In genomic region chr1:9416506-9416905, GRCh38 we compare ENCODE assay signal across 22 cellular contexts.
DNase-seq lines count a peak whose midpoint lies in the region; ATAC-seq and TF ChIP-seq lines count a peak whose summit lies in the region.
"Had no signal": no experiment of that assay in that cellular context is flagged by ENCODE, and none has a peak within 500 bp of the region (broad histone marks: within the 10 kb centered on the region; RNA-seq: fewer than 3 reads in every experiment).

No MANE protein-coding gene starts in this region.

- H3K36me3 Mint-ChIP-seq in T-helper 1 cell treated with Interleukin-12 subunit alpha and Interleukin-12 subunit beta and Interleukin-4 antibody, amounts not matched to agents 30 μg/mL and 1 μg/mL, for 36 hours (ENCODE audit: low read depth): no peaks in the 10 kb centered on the region
- H3K36me3 Mint-ChIP-seq in T-cell: no peaks in the 10 kb centered on the region
- H3K36me3 Mint-ChIP-seq in naive thymus-derived CD8-positive, alpha-beta T cell: peaks cover 0 to 2% (median 0%) of the 10 kb centered on the region in 3 donors
- H3K36me3 Mint-ChIP-seq in endodermal cell (ENCODE audit: low read depth): no peaks in the 10 kb centered on the region

- H3K4me1 ChIP-seq in DND-41 (ENCODE audit: insufficient read depth, low read length): peaks cover 99% of the 10 kb centered on the region
- H3K4me1 ChIP-seq in endodermal cell (ENCODE audit: control insufficient read depth, insufficient read depth, low read length): peaks cover 5% of the 10 kb centered on the region
- H3K4me1 ChIP-seq in mammary epithelial cell (ENCODE audit: insufficient read depth, low read length): peaks cover 17% of the 10 kb centered on the region

- CTCF ChIA-PET in T-cell (lab: Charles Lee): no interaction called here
- CTCF ChIA-PET in mammary epithelial cell (lab: Charles Lee; ENCODE audit: low non-redundant PET): no interaction called here

- H3K9ac ChIP-seq in DND-41 (ENCODE audit: low read depth, low read length) (peak overlapping the region; percentile 48), endodermal cell (ENCODE audit: extremely low read depth, low read length, poor library complexity, severe bottlenecking) (no peak overlapping the region), mammary epithelial cell (ENCODE audit: insufficient read depth, low read length) (no peak overlapping the region)

- peaks cover 59% of the 10 kb centered on the region for H3K4me1 Mint-ChIP-seq in T-helper 1 cell treated with Interleukin-12 subunit alpha and Interleukin-12 subunit beta and Interleukin-4 antibody, amounts not matched to agents 30 μg/mL and 1 μg/mL, for 36 hours (ENCODE audit: low read depth)
- peaks cover 57 to 71% (median 61%) of the 10 kb centered on the region in 3 donors for H3K4me1 Mint-ChIP-seq in T-cell
- peaks cover 12 to 67% (median 51%) of the 10 kb centered on the region in 4 donors for H3K4me1 Mint-ChIP-seq in naive thymus-derived CD8-positive, alpha-beta T cell
- peaks cover 9% of the 10 kb centered on the region for H3K4me1 Mint-ChIP-seq in endodermal cell

- dilution Hi-C loops in mammary epithelial cell (cut with HindIII; ENCODE audit: low sequenced_read_pairs): no loop called here

- in situ Hi-C loops in mammary epithelial cell (cut with MboI; ENCODE audit: low sequenced_read_pairs in 2 of 2): no loop called here

- peak overlapping the region; percentile 59 for H3K4me2 ChIP-seq in DND-41 (ENCODE audit: insufficient read depth, low read length)
- H3K4me2 ChIP-seq in mammary epithelial cell (ENCODE audit: insufficient read depth, low read depth, low read length): no peak overlapping the region
- H3K4me2 ChIP-seq: smooth muscle cell had no signal

- POLR2A ChIA-PET in T-cell (lab: Charles Lee): no interaction called here
- POLR2A ChIA-PET in naive thymus-derived CD8-positive, alpha-beta T cell (lab: Charles Lee): interaction anchor here (0.6 to 2.4 kb wide), 2 partner anchors 10 to 17 kb away, joined by 3 to 12 read pairs; no protein-coding TSS in a partner anchor

- no peaks in the 10 kb centered on the region for H3K27me3 ChIP-seq in DND-41 (ENCODE audit: insufficient read depth, low read length, poor library complexity)
- H3K27me3 ChIP-seq in endodermal cell (ENCODE audit: control insufficient read depth, insufficient read depth, low read length, poor library complexity, severe bottlenecking): no peaks in the 10 kb centered on the region
- H3K27me3 ChIP-seq in mammary epithelial cell (ENCODE audit: insufficient read depth, low read length): no peaks in the 10 kb centered on the region
- H3K27me3 ChIP-seq: body of pancreas, left lung, transverse colon had no signal

- peak overlapping the region; percentile 41 for H3K4me3 Mint-ChIP-seq in T-helper 1 cell treated with Interleukin-12 subunit alpha and Interleukin-12 subunit beta and Interleukin-4 antibody, amounts not matched to agents 30 μg/mL and 1 μg/mL, for 36 hours
- H3K4me3 Mint-ChIP-seq in T-cell: peak overlapping the region; percentile 52 to 70 (median 62)
- peak overlapping the region in 7 of 10 donors; percentile 6 to 66 (median 40) for H3K4me3 Mint-ChIP-seq in naive thymus-derived CD8-positive, alpha-beta T cell
- no peak overlapping the region for H3K4me3 Mint-ChIP-seq in endodermal cell
- H3K4me3 Mint-ChIP-seq: activated CD4-positive, alpha-beta T cell treated with anti-CD3 and anti-CD28 coated beads, Interleukin-2, amount 10 ng/mL, durations not matched to agents 7 days and 5 days; stimulated activated naive CD8-positive, alpha-beta T cell treated with anti-CD3 and anti-CD28 coated beads, Interleukin-15, amount 100 ng/mL, for 72 hours had no signal

- no TSS peak for BruUV-seq in mammary epithelial cell (replicated peaks; lab: Mats Ljungman, UMichigan)

- intact Hi-C loops in mammary epithelial cell (cut with micrococcal nuclease): no loop called here

- H3K9me3 Mint-ChIP-seq in T-helper 1 cell treated with Interleukin-12 subunit alpha and Interleukin-12 subunit beta and Interleukin-4 antibody, amounts not matched to agents 30 μg/mL and 1 μg/mL, for 36 hours: no peaks in the 10 kb centered on the region
- H3K9me3 Mint-ChIP-seq in T-cell (no peaks in the 10 kb centered on the region), endodermal cell (no peaks in the 10 kb centered on the region)
- H3K9me3 Mint-ChIP-seq in naive thymus-derived CD8-positive, alpha-beta T cell: no peaks in the 10 kb centered on the region
- H3K9me3 Mint-ChIP-seq: activated CD4-positive, alpha-beta T cell treated with anti-CD3 and anti-CD28 coated beads, Interleukin-2, amount 10 ng/mL, durations not matched to agents 7 days and 5 days; stimulated activated naive CD8-positive, alpha-beta T cell treated with anti-CD3 and anti-CD28 coated beads, Interleukin-15, amount 100 ng/mL, for 72 hours had no signal

- peaks cover 32% of the 10 kb centered on the region for H3K79me2 ChIP-seq in DND-41 (ENCODE audit: insufficient read depth, low read length)
- no peaks in the 10 kb centered on the region for H3K79me2 ChIP-seq in mammary epithelial cell (ENCODE audit: insufficient read depth, low read length)

- WGBS in endodermal cell (ENCODE audit: insufficient coverage in 1 of 2, insufficient read length in 1 of 2), 2 experiments: 87 to 96% methylated on average over 6 to 9 of the region's 9 CpGs
- 100% methylated on average over 7 of the region's 9 CpGs for WGBS in mammary epithelial cell (ENCODE audit: low coverage, missing lambda C conversion rate)

- ATAC-seq in DND-41 (ENCODE audit: insufficient read depth, low read depth) (no peak), T-cell (replicated peaks in 1 of 4) (no peak)
- ATAC-seq in naive thymus-derived CD8-positive, alpha-beta T cell: no peak
- ATAC-seq: body of pancreas; left lung; mucosa of descending colon; stimulated activated naive CD8-positive, alpha-beta T cell treated with anti-CD3 and anti-CD28 coated beads, Interleukin-15, amount 100 ng/mL, for 72 hours had no signal

- H3K27ac ChIP-seq in DND-41 (ENCODE audit: low read length): peak overlapping the region; percentile 89
- no peak overlapping the region for H3K27ac ChIP-seq in endodermal cell (ENCODE audit: low read depth, low read length)
- no peak overlapping the region for H3K27ac ChIP-seq in mammary epithelial cell (ENCODE audit: insufficient read depth, low read depth, low read length)
- H3K27ac ChIP-seq: 22Rv1, body of pancreas, left lung, transverse colon had no signal

- TF ChIP-seq CTCF in DND-41 (IDR thresholded peaks at IDR 0.05; ENCODE audit: borderline replicate concordance, extremely low read depth, low read length, poor library complexity, severe bottlenecking) (no peak), endodermal cell (conservative IDR thresholded peaks at IDR 0.05) (no peak), mammary epithelial cell (conservative IDR thresholded peaks at IDR 0.05 in 1 of 2, IDR thresholded peaks at IDR 0.05 in 1 of 2; ENCODE audit: extremely low read depth in 1 of 2, insufficient read depth in 1 of 2, low read depth in 1 of 2, low read length in 2 of 2) (no peak)

- H2AFZ ChIP-seq in DND-41 (ENCODE audit: low read depth, low read length) (no peak overlapping the region), mammary epithelial cell (ENCODE audit: low read depth, low read length) (no peak overlapping the region)

- H3K36me3 ChIP-seq in DND-41 (ENCODE audit: insufficient read depth, low read length): no peaks in the 10 kb centered on the region
- H3K36me3 ChIP-seq in endodermal cell (ENCODE audit: control insufficient read depth, insufficient read depth, low read length): no peaks in the 10 kb centered on the region
- no peaks in the 10 kb centered on the region for H3K36me3 ChIP-seq in mammary epithelial cell (ENCODE audit: insufficient read depth, low read length)
- H3K36me3 ChIP-seq: left lung, MG63, transverse colon had no signal

- H3K9me3 ChIP-seq in DND-41 (ENCODE audit: insufficient read depth, low read length, severe bottlenecking): no peaks in the 10 kb centered on the region
- no peaks in the 10 kb centered on the region for H3K9me3 ChIP-seq in endodermal cell (ENCODE audit: control insufficient read depth, low read length)
- no peaks in the 10 kb centered on the region for H3K9me3 ChIP-seq in mammary epithelial cell (replicated peaks; ENCODE audit: insufficient read depth, low read length)
- H3K9me3 ChIP-seq: body of pancreas, left lung, MG63, mucosa of descending colon, transverse colon had no signal

- H3K27me3 Mint-ChIP-seq in T-helper 1 cell treated with Interleukin-12 subunit alpha and Interleukin-12 subunit beta and Interleukin-4 antibody, amounts not matched to agents 30 μg/mL and 1 μg/mL, for 36 hours (ENCODE audit: low read depth): peaks cover 16% of the 10 kb centered on the region
- H3K27me3 Mint-ChIP-seq in T-cell (peaks cover 0 to 6% of the 10 kb centered on the region in 2 donors), endodermal cell (ENCODE audit: insufficient read depth) (peaks cover 2% of the 10 kb centered on the region)
- peaks cover 0 to 10% (median 2%) of the 10 kb centered on the region in 5 donors for H3K27me3 Mint-ChIP-seq in naive thymus-derived CD8-positive, alpha-beta T cell

- DNase-seq in T-helper 1 cell (no peak), DND-41 (peak; percentile 65), T-cell (no peak), endodermal cell (no peak), AML-193 (lab: John Stamatoyannopoulos, UW) (no peak), mammary epithelial cell (no peak)
- DNase-seq in naive thymus-derived CD8-positive, alpha-beta T cell: no peak
- DNase-seq: activated CD4-positive, alpha-beta T cell treated with anti-CD3 and anti-CD28 coated beads, Interleukin-2, amount 10 ng/mL, durations not matched to agents 7 days and 5 days; body of pancreas; GOT3; left lung; MG63; mucosa of descending colon; NCI-H1436 treated with DMSO at 0.1 percent for 48 hours; NCI-H2171; NCI-H526; stimulated activated CD4-positive, alpha-beta T cell treated with anti-CD3 and anti-CD28 coated beads, Interleukin-2, amount 100 ng/mL, for 48 hours; stimulated activated naive CD8-positive, alpha-beta T cell treated with anti-CD3 and anti-CD28 coated beads, Interleukin-15, amount 100 ng/mL, for 72 hours; transverse colon had no signal

- H3K4me3 ChIP-seq in DND-41 (ENCODE audit: low read depth in 1 of 2, low read length in 2 of 2) (peak overlapping the region in 1 of 2 experiments; percentile 52; a peak in 2 of 4 replicates), endodermal cell (ENCODE audit: low read length) (no peak overlapping the region), mammary epithelial cell (replicated peaks in 1 of 3; ENCODE audit: insufficient read depth in 1 of 3, low read depth in 2 of 3, low read length in 3 of 3) (no peak overlapping the region)
- H3K4me3 ChIP-seq: body of pancreas, left lung, MG63, mucosa of descending colon, smooth muscle cell, transverse colon had no signal

- H4K20me1 ChIP-seq in DND-41 (ENCODE audit: insufficient read depth, low read length): no peaks in the 10 kb centered on the region
- no peaks in the 10 kb centered on the region for H4K20me1 ChIP-seq in mammary epithelial cell (ENCODE audit: insufficient read depth, low read length)

- H3K27ac Mint-ChIP-seq in T-helper 1 cell treated with Interleukin-12 subunit alpha and Interleukin-12 subunit beta and Interleukin-4 antibody, amounts not matched to agents 30 μg/mL and 1 μg/mL, for 36 hours: no peak overlapping the region
- H3K27ac Mint-ChIP-seq in T-cell (peak overlapping the region; percentile 39 to 65), endodermal cell (no peak overlapping the region)
- H3K27ac Mint-ChIP-seq in naive thymus-derived CD8-positive, alpha-beta T cell: peak overlapping the region in 1 of 10 donors; percentile 71
- H3K27ac Mint-ChIP-seq: activated CD4-positive, alpha-beta T cell treated with anti-CD3 and anti-CD28 coated beads, Interleukin-2, amount 10 ng/mL, durations not matched to agents 7 days and 5 days; stimulated activated naive CD8-positive, alpha-beta T cell treated with anti-CD3 and anti-CD28 coated beads, Interleukin-15, amount 100 ng/mL, for 72 hours had no signal

Comparison
In these comparisons a context has a peak if more than half of its experiments do, and no peak if none do; other contexts are left out.
1. H3K27ac Mint-ChIP-seq: peak in T-cell (2 of 2); none in T-helper 1 cell treated with Interleukin-12 subunit alpha and Interleukin-12 subunit beta and Interleukin-4 antibody, amounts not matched to agents 30 μg/mL and 1 μg/mL, for 36 hours (single experiment) and endodermal cell (single experiment).